ENCODE assay signal across 8 cellular contexts in the genomic region with DNA sequence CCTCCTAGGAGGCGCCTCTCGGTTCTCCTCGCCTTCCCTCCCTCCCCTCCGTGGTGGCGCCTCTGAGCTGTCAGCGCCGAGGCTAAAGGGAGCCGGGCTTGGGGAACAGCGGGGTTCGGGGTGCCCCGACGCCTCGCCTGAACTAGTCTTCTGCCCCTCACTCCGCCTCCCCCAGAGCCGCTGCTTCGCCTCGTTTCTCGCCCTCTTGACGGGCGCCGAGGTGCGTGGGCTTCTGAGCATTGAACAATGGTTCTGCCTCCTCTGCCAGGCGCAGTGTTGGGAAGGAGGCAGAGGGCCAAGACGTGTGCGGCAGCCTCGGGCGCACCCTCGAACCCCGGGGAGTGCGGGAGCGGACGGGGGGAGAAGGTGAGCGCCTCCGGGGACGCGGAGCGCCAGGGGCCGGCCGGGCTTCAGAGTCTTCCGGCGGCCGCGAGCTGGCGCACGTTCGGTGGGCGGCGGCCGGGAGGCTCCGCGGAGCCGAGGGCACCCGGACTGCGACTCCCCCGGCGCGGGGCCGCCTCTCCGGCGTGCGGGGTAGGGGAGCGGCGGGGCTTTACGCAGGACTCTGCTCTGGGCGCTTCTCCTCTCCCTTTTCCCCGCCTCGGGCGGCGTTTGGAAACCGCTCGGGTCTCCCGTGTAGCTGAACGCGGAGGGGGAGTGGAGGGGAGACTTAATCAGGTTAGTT. TPM values are rescaled to one million over a fixed set of nuclear protein-coding genes. Genes with fewer than 3 reads are reported as not detected.
DNase-seq lines count a peak whose midpoint lies in the region; ATAC-seq and TF ChIP-seq lines count a peak whose summit lies in the region.

No MANE protein-coding gene starts in this region.

- peaks cover 10 to 22% of the 10 kb centered on the region in 2 donors for H3K4me1 Mint-ChIP-seq in natural killer cell treated with Interleukin-12 subunit alpha and Interleukin-12 subunit beta and Interleukin-15 and Interleukin-18, amount 100 ng/mL, for 72 hours (ENCODE audit: low read depth in 2 of 2)

- peak overlapping the region; percentile 32 to 51 for H3K27ac Mint-ChIP-seq in natural killer cell treated with Interleukin-12 subunit alpha and Interleukin-12 subunit beta and Interleukin-15 and Interleukin-18, amount 100 ng/mL, for 72 hours

- H3K4me1 ChIP-seq in DND-41 (ENCODE audit: insufficient read depth, low read length) (peaks cover 49% of the 10 kb centered on the region), HUES64 (ENCODE audit: insufficient read depth, low read length) (peaks cover 22% of the 10 kb centered on the region), fibroblast of lung (ENCODE audit: control insufficient read depth, extremely low read depth, insufficient read depth, low read length) (no peaks in the 10 kb centered on the region), vagina (peaks cover 14% of the 10 kb centered on the region)

- H2AFZ ChIP-seq in DND-41 (ENCODE audit: low read depth, low read length) = peak overlapping the region; percentile 74
- peak overlapping the region; percentile 67 for H2AFZ ChIP-seq in fibroblast of lung (ENCODE audit: low read length)

- peak overlapping the region; percentile 90 for H3K27ac ChIP-seq in DND-41 (ENCODE audit: low read length)
- peak overlapping the region; percentile 78; the same call in 1 of the 2 replicates for H3K27ac ChIP-seq in HUES64 (ENCODE audit: low read depth, low read length)
- H3K27ac ChIP-seq in fibroblast of lung (ENCODE audit: insufficient read depth, low read length) = peak overlapping the region; percentile 16
- peak overlapping the region; percentile 42 for H3K27ac ChIP-seq in vagina

- no peak for TF ChIP-seq POLR2A in vagina (IDR thresholded peaks at IDR 0.05)

- H4K20me1 ChIP-seq in DND-41 (ENCODE audit: insufficient read depth, low read length) (peaks cover 48% of the 10 kb centered on the region), fibroblast of lung (ENCODE audit: control insufficient read depth, extremely low read depth, insufficient read depth, low read length) (no peaks in the 10 kb centered on the region)

- no peaks in the 10 kb centered on the region for H3K9me3 Mint-ChIP-seq in natural killer cell treated with Interleukin-12 subunit alpha and Interleukin-12 subunit beta and Interleukin-15 and Interleukin-18, amount 100 ng/mL, for 72 hours

- H3K4me2 ChIP-seq in DND-41 (ENCODE audit: insufficient read depth, low read length) = peak overlapping the region; percentile 85
- peak overlapping the region; percentile 92 for H3K4me2 ChIP-seq in fibroblast of lung (ENCODE audit: extremely low read depth, insufficient read depth, low read length)

- DNase-seq in DND-41 (no peak), fibroblast of lung (ENCODE audit: low read depth in 2 of 2) (peak in 1 of 2 donors; percentile 27), vagina (ENCODE audit: extremely low spot score in 2 of 2) (no peak)
- peak; percentile 71 for DNase-seq in activated CD8-positive, alpha-beta memory T cell treated with anti-CD3 and anti-CD28 coated beads for 24 hours
- no peak for DNase-seq in natural killer cell treated with Interleukin-12 subunit alpha and Interleukin-12 subunit beta and Interleukin-15 and Interleukin-18, amount 100 ng/mL, for 72 hours (ENCODE audit: low spot score)

- H3K36me3 ChIP-seq in DND-41 (ENCODE audit: insufficient read depth, low read length) (peaks cover 10% of the 10 kb centered on the region), HUES64 (ENCODE audit: insufficient read depth, low read length) (peaks cover 5% of the 10 kb centered on the region; the same call in 1 of the 2 replicates), fibroblast of lung (ENCODE audit: control insufficient read depth, insufficient read depth, low read length) (no peaks in the 10 kb centered on the region), vagina (no peaks in the 10 kb centered on the region)

- H3K27me3 ChIP-seq in DND-41 (ENCODE audit: insufficient read depth, low read length, poor library complexity) (no peaks in the 10 kb centered on the region), HUES64 (ENCODE audit: insufficient read depth, low read length) (peaks cover 52% of the 10 kb centered on the region), fibroblast of lung (ENCODE audit: control insufficient read depth, insufficient read depth, low read length) (no peaks in the 10 kb centered on the region), vagina (no peaks in the 10 kb centered on the region)

- ATAC-seq in DND-41 (ENCODE audit: insufficient read depth, low read depth) = peak; percentile 19
- peak; percentile 44 for ATAC-seq in GM21360 (IDR thresholded peaks at IDR 0.05; ENCODE audit: unreplicated experiment)
- ATAC-seq in natural killer cell treated with Interleukin-12 subunit alpha and Interleukin-12 subunit beta and Interleukin-15 and Interleukin-18, amount 100 ng/mL, for 72 hours = peak; percentile 51 to 60
- ATAC-seq in HG02973 (IDR thresholded peaks at IDR 0.05; ENCODE audit: unreplicated experiment) = no peak

- peak overlapping the region; percentile 85 for H3K4me3 Mint-ChIP-seq in natural killer cell treated with Interleukin-12 subunit alpha and Interleukin-12 subunit beta and Interleukin-15 and Interleukin-18, amount 100 ng/mL, for 72 hours

- H3K9me3 ChIP-seq in DND-41 (ENCODE audit: insufficient read depth, low read length, severe bottlenecking) (no peaks in the 10 kb centered on the region), HUES64 (ENCODE audit: insufficient read depth, low read depth, low read length) (no peaks in the 10 kb centered on the region), fibroblast of lung (ENCODE audit: control insufficient read depth, insufficient read depth, low read depth, low read length) (no peaks in the 10 kb centered on the region), vagina (no peaks in the 10 kb centered on the region)

- H3K9ac ChIP-seq in DND-41 (ENCODE audit: low read depth, low read length) (peak overlapping the region; percentile 88), HUES64 (ENCODE audit: low read depth, low read length) (peak overlapping the region; percentile 36), fibroblast of lung (ENCODE audit: insufficient read depth, low read length) (peak overlapping the region; percentile 59)

- H3K4me3 ChIP-seq in DND-41 (ENCODE audit: low read depth in 1 of 2, low read length in 2 of 2) (peak overlapping the region; percentile 76 to 93), HUES64 (ENCODE audit: low read length) (peak overlapping the region; percentile 63), fibroblast of lung (replicated peaks in 1 of 4; ENCODE audit: control extremely low read depth in 1 of 4, insufficient read depth in 1 of 4, low read depth in 3 of 4, low read length in 4 of 4) (peak overlapping the region; percentile 58 to 70 (median 64)), vagina (peak overlapping the region; percentile 69 to 74)

- TF ChIP-seq CTCF in DND-41 (IDR thresholded peaks at IDR 0.05; ENCODE audit: borderline replicate concordance, extremely low read depth, low read length, poor library complexity, severe bottlenecking) = peak; percentile 31
- TF ChIP-seq CTCF in fibroblast of lung (conservative IDR thresholded peaks at IDR 0.05 in 1 of 2, IDR thresholded peaks at IDR 0.05 in 1 of 2; ENCODE audit: low read depth in 1 of 2, low read length in 2 of 2) = no peak
- TF ChIP-seq CTCF in vagina (IDR thresholded peaks at IDR 0.05) = no peak

- H3K36me3 Mint-ChIP-seq in natural killer cell treated with Interleukin-12 subunit alpha and Interleukin-12 subunit beta and Interleukin-15 and Interleukin-18, amount 100 ng/mL, for 72 hours = no peaks in the 10 kb centered on the region

- H3K79me2 ChIP-seq in DND-41 (ENCODE audit: insufficient read depth, low read length) = peaks cover 55% of the 10 kb centered on the region
- H3K79me2 ChIP-seq in fibroblast of lung (ENCODE audit: control insufficient read depth, insufficient read depth, low read length) = no peaks in the 10 kb centered on the region

- H3K27me3 Mint-ChIP-seq in natural killer cell treated with Interleukin-12 subunit alpha and Interleukin-12 subunit beta and Interleukin-15 and Interleukin-18, amount 100 ng/mL, for 72 hours = peaks cover 18 to 51% of the 10 kb centered on the region in 2 donors

- under 1% methylated on average over 67 of the region's 74 CpGs for whole genome bisulfite sequencing in HUES64

- intact Hi-C loops in vagina (cut with DNase I) = no loop called here

RNA-seq across cellular contexts. Expression of gene VLDLR, which starts 0.9 kb away (rescaled TPM):
- polyA plus RNA-seq in HUES64 (2013, experiment 1 of 2) = 12.5 TPM
- polyA plus RNA-seq in HUES64 (2013, experiment 2 of 2) = 12.2 TPM
- total RNA-seq in fibroblast of lung = 16.4 and 26.3 TPM in 2 replicates
- polyA plus RNA-seq in fibroblast of lung = 11.0 and 11.9 TPM in 2 replicates
- 8.9 and 10.3 TPM in 2 replicates for polyA plus RNA-seq in fibroblast of lung (2012)
- 8.5 and 11.4 TPM in 2 replicates for polyA minus RNA-seq in fibroblast of lung (ENCODE audit: low replicate concordance)
- 10 to 100 TPM in 1 of 2 donors, 1 to 10 TPM in 1; 5.9 to 20.3 TPM for total RNA-seq in natural killer cell treated with Interleukin-12 subunit alpha and Interleukin-12 subunit beta and Interleukin-15 and Interleukin-18, amount 100 ng/mL, for 72 hours
- total RNA-seq in vagina = 4.7 TPM

Comparison
In these comparisons a context has a peak if more than half of its experiments do, and no peak if none do; other contexts are left out.
1. H3K27ac ChIP-seq: peak in every context shown above with its lines; median percentile 90 in DND-41; 78 in HUES64; 42 in vagina; 16 in fibroblast of lung.
2. H3K9ac ChIP-seq: peak in every context shown above with its lines; median percentile 88 in DND-41; 59 in fibroblast of lung; 36 in HUES64.